ENCODE assay signal across 1 cellular context in the genomic region with DNA sequence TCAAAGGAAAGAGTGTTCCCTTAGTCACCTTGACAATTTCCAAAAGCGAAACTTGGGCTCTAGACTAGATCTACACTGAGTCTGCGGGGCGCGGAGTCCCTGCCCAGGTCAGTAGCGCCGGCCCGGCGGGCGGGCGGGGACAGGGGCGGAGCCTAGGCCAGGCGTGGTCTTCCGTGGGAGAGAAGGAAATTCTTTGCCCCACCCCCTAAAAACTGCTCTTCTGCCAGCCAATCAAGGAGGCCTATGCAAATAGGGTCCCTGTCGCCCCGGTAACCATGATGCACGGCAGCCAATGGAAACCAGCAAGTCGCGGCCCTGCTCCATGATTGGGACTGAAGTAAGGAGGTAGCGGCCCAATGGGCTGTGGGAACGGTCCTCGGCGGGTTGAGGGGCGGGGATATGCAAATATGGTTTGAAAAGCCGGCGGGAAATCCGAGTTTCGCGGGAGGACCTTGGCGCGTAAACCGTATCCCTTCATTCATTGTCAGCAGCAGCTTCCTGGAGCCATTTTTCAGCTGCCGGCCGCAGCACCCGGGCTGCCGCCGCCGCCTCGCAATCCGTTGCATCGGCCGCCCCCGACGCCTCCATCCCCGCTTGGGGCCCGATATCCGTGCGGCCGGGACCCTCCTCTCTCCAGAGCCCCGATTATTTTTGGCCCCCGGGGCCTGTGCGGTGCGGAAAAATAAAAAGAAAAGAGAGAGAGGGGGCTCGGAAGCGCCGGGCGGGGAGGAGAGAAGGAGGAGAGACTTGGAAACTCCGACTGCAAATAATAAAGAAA.
A peak's percentile ranks its signal among the peaks of the same experiment; 100 is the strongest.
TF ChIP-seq lines count a peak whose summit lies in the region.

A gene (plus strand): TSS at position 477 of the 778 bp plus-strand sequence. CDS start 354 bp downstream, outside the sequence.

TF ChIP-seq in HepG2, 621 proteins besides CTCF, POLR2A, EP300 and RAD21 (continued from another document and continues in another):
- TF ChIP-seq, protein P1, sequence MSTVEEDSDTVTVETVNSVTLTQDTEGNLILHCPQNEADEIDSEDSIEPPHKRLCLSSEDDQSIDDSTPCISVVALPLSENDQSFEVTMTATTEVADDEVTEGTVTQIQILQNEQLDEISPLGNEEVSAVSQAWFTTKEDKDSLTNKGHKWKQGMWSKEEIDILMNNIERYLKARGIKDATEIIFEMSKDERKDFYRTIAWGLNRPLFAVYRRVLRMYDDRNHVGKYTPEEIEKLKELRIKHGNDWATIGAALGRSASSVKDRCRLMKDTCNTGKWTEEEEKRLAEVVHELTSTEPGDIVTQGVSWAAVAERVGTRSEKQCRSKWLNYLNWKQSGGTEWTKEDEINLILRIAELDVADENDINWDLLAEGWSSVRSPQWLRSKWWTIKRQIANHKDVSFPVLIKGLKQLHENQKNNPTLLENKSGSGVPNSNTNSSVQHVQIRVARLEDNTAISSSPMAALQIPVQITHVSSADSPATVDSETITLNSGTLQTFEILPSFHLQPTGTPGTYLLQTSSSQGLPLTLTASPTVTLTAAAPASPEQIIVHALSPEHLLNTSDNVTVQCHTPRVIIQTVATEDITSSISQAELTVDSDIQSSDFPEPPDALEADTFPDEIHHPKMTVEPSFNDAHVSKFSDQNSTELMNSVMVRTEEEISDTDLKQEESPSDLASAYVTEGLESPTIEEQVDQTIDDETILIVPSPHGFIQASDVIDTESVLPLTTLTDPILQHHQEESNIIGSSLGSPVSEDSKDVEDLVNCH (CRISPR knock-in tag; IDR thresholded peaks at IDR 0.05), result peak; percentile 67; the same call in 1 of the 2 replicates
- peak; percentile 86; the same call in 1 of the 2 replicates for TF ChIP-seq ZNF816 (CRISPR knock-in tag; IDR thresholded peaks at IDR 0.05; ENCODE audit: borderline replicate concordance)
- peak; percentile 91 for TF ChIP-seq TGIF2 (CRISPR knock-in tag; IDR thresholded peaks at IDR 0.05)
- TF ChIP-seq SUZ12 (IDR thresholded peaks at IDR 0.05; ENCODE audit: low read depth, low read length), result no peak
- peak; percentile 90 for TF ChIP-seq REPIN1 (CRISPR knock-in tag; IDR thresholded peaks at IDR 0.05; ENCODE audit: borderline replicate concordance, low read depth)
- TF ChIP-seq, protein P2, sequence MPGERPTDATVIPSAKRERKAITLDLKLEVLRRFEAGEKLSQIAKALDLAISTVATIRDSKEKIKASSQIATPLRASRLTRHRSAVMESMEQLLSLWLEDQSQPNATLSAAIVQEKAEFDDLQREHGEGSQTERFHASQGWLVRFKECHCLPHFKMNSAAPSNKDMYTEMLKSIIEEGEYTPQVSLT (CRISPR knock-in tag; IDR thresholded peaks at IDR 0.05; ENCODE audit: borderline replicate concordance, low read depth), result 0 out of 2 replicates have a peak, but pooled peaks have one; percentile 70
- TF ChIP-seq, protein P3, sequence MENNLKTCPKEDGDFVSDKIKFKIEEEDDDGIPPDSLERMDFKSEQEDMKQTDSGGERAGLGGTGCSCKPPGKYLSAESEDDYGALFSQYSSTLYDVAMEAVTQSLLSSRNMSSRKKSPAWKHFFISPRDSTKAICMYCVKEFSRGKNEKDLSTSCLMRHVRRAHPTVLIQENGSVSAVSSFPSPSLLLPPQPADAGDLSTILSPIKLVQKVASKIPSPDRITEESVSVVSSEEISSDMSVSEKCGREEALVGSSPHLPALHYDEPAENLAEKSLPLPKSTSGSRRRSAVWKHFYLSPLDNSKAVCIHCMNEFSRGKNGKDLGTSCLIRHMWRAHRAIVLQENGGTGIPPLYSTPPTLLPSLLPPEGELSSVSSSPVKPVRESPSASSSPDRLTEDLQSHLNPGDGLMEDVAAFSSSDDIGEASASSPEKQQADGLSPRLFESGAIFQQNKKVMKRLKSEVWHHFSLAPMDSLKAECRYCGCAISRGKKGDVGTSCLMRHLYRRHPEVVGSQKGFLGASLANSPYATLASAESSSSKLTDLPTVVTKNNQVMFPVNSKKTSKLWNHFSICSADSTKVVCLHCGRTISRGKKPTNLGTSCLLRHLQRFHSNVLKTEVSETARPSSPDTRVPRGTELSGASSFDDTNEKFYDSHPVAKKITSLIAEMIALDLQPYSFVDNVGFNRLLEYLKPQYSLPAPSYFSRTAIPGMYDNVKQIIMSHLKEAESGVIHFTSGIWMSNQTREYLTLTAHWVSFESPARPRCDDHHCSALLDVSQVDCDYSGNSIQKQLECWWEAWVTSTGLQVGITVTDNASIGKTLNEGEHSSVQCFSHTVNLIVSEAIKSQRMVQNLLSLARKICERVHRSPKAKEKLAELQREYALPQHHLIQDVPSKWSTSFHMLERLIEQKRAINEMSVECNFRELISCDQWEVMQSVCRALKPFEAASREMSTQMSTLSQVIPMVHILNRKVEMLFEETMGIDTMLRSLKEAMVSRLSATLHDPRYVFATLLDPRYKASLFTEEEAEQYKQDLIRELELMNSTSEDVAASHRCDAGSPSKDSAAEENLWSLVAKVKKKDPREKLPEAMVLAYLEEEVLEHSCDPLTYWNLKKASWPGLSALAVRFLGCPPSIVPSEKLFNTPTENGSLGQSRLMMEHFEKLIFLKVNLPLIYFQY (CRISPR knock-in tag; IDR thresholded peaks at IDR 0.05; ENCODE audit: borderline replicate concordance), result peak; percentile 19; the same call in 1 of the 2 replicates
- TF ChIP-seq ZNF530 (CRISPR knock-in tag; IDR thresholded peaks at IDR 0.05; ENCODE audit: low read depth), result no peak
- no peak for TF ChIP-seq ZNF891 (CRISPR knock-in tag; IDR thresholded peaks at IDR 0.05)
- 0 out of 2 replicates have a peak, but pooled peaks have one; percentile 85 for TF ChIP-seq CAMTA2 (CRISPR knock-in tag; IDR thresholded peaks at IDR 0.05; ENCODE audit: borderline replicate concordance)
- peak; percentile 87 for TF ChIP-seq SRSF1 (optimal IDR thresholded peaks at IDR 0.05; ENCODE audit: low read depth, low read length)
- TF ChIP-seq ZNF724P (CRISPR knock-in tag; IDR thresholded peaks at IDR 0.05; ENCODE audit: borderline replicate concordance), result peak; percentile 96; the same call in 1 of the 2 replicates
- TF ChIP-seq MBNL3 (CRISPR knock-in tag; conservative IDR thresholded peaks at IDR 0.05), result no peak
- TF ChIP-seq, protein P4, sequence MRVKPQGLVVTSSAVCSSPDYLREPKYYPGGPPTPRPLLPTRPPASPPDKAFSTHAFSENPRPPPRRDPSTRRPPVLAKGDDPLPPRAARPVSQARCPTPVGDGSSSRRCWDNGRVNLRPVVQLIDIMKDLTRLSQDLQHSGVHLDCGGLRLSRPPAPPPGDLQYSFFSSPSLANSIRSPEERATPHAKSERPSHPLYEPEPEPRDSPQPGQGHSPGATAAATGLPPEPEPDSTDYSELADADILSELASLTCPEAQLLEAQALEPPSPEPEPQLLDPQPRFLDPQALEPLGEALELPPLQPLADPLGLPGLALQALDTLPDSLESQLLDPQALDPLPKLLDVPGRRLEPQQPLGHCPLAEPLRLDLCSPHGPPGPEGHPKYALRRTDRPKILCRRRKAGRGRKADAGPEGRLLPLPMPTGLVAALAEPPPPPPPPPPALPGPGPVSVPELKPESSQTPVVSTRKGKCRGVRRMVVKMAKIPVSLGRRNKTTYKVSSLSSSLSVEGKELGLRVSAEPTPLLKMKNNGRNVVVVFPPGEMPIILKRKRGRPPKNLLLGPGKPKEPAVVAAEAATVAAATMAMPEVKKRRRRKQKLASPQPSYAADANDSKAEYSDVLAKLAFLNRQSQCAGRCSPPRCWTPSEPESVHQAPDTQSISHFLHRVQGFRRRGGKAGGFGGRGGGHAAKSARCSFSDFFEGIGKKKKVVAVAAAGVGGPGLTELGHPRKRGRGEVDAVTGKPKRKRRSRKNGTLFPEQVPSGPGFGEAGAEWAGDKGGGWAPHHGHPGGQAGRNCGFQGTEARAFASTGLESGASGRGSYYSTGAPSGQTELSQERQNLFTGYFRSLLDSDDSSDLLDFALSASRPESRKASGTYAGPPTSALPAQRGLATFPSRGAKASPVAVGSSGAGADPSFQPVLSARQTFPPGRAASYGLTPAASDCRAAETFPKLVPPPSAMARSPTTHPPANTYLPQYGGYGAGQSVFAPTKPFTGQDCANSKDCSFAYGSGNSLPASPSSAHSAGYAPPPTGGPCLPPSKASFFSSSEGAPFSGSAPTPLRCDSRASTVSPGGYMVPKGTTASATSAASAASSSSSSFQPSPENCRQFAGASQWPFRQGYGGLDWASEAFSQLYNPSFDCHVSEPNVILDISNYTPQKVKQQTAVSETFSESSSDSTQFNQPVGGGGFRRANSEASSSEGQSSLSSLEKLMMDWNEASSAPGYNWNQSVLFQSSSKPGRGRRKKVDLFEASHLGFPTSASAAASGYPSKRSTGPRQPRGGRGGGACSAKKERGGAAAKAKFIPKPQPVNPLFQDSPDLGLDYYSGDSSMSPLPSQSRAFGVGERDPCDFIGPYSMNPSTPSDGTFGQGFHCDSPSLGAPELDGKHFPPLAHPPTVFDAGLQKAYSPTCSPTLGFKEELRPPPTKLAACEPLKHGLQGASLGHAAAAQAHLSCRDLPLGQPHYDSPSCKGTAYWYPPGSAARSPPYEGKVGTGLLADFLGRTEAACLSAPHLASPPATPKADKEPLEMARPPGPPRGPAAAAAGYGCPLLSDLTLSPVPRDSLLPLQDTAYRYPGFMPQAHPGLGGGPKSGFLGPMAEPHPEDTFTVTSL (CRISPR knock-in tag; IDR thresholded peaks at IDR 0.05; ENCODE audit: borderline replicate concordance), result peak; percentile 78
- TF ChIP-seq, protein P5, sequence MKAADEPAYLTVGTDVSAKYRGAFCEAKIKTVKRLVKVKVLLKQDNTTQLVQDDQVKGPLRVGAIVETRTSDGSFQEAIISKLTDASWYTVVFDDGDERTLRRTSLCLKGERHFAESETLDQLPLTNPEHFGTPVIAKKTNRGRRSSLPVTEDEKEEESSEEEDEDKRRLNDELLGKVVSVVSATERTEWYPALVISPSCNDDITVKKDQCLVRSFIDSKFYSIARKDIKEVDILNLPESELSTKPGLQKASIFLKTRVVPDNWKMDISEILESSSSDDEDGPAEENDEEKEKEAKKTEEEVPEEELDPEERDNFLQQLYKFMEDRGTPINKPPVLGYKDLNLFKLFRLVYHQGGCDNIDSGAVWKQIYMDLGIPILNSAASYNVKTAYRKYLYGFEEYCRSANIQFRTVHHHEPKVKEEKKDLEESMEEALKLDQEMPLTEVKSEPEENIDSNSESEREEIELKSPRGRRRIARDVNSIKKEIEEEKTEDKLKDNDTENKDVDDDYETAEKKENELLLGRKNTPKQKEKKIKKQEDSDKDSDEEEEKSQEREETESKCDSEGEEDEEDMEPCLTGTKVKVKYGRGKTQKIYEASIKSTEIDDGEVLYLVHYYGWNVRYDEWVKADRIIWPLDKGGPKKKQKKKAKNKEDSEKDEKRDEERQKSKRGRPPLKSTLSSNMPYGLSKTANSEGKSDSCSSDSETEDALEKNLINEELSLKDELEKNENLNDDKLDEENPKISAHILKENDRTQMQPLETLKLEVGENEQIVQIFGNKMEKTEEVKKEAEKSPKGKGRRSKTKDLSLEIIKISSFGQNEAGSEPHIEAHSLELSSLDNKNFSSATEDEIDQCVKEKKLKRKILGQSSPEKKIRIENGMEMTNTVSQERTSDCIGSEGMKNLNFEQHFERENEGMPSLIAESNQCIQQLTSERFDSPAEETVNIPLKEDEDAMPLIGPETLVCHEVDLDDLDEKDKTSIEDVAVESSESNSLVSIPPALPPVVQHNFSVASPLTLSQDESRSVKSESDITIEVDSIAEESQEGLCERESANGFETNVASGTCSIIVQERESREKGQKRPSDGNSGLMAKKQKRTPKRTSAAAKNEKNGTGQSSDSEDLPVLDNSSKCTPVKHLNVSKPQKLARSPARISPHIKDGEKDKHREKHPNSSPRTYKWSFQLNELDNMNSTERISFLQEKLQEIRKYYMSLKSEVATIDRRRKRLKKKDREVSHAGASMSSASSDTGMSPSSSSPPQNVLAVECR (CRISPR knock-in tag; IDR thresholded peaks at IDR 0.05; ENCODE audit: borderline replicate concordance), result peak; percentile 99
- TF ChIP-seq, protein P6, sequence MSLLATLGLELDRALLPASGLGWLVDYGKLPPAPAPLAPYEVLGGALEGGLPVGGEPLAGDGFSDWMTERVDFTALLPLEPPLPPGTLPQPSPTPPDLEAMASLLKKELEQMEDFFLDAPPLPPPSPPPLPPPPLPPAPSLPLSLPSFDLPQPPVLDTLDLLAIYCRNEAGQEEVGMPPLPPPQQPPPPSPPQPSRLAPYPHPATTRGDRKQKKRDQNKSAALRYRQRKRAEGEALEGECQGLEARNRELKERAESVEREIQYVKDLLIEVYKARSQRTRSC (CRISPR knock-in tag; IDR thresholded peaks at IDR 0.05; ENCODE audit: low read depth), result peak; percentile 74; the same call in 1 of the 2 replicates
- no peak for TF ChIP-seq ZBTB20 (CRISPR knock-in tag; IDR thresholded peaks at IDR 0.05; ENCODE audit: borderline replicate concordance, low read depth)
- no peak for TF ChIP-seq HNRNPK (IDR thresholded peaks at IDR 0.05; ENCODE audit: low read depth, low read length, poor library complexity, severe bottlenecking)
- peak; percentile 77 for TF ChIP-seq GABPB1 (CRISPR knock-in tag; IDR thresholded peaks at IDR 0.05)
- peak; percentile 79; the same call in 1 of the 2 replicates for TF ChIP-seq ZNF547 (CRISPR knock-in tag; IDR thresholded peaks at IDR 0.05)
- peak; percentile 28; the same call in 1 of the 2 replicates for TF ChIP-seq HMG20B (CRISPR knock-in tag; conservative IDR thresholded peaks at IDR 0.05)
- TF ChIP-seq HOXA5 (CRISPR knock-in tag; IDR thresholded peaks at IDR 0.05), result peak; percentile 76; the same call in 1 of the 2 replicates
- no peak for TF ChIP-seq SMAD9 (CRISPR knock-in tag; IDR thresholded peaks at IDR 0.05)
- TF ChIP-seq KAT2B (IDR thresholded peaks at IDR 0.05; ENCODE audit: borderline replicate concordance, low read depth, low read length), result no peak
- TF ChIP-seq SAP130 (CRISPR knock-in tag; IDR thresholded peaks at IDR 0.05; ENCODE audit: low read depth), result peak; percentile 99
- TF ChIP-seq ZNF75D (CRISPR knock-in tag; IDR thresholded peaks at IDR 0.05; ENCODE audit: borderline replicate concordance), result peak; percentile 93; the same call in 1 of the 2 replicates
- TF ChIP-seq, protein P7, sequence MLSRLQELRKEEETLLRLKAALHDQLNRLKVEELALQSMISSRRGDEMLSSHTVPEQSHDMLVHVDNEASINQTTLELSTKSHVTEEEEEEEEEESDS (CRISPR knock-in tag; IDR thresholded peaks at IDR 0.05; ENCODE audit: borderline replicate concordance), result peak; percentile 93; the same call in 1 of the 2 replicates
- TF ChIP-seq HOXA9 (CRISPR knock-in tag; IDR thresholded peaks at IDR 0.05; ENCODE audit: borderline replicate concordance), result peak; percentile 63; the same call in 1 of the 2 replicates
- TF ChIP-seq NR1H2 (CRISPR knock-in tag; IDR thresholded peaks at IDR 0.05; ENCODE audit: borderline replicate concordance, low read depth), result no peak
- no peak; the same call in 1 of the 2 replicates for TF ChIP-seq ZBTB38 (CRISPR knock-in tag; IDR thresholded peaks at IDR 0.05)
